Comparison of ENCODE assay signal across 8 cellular contexts in the genomic region with DNA sequence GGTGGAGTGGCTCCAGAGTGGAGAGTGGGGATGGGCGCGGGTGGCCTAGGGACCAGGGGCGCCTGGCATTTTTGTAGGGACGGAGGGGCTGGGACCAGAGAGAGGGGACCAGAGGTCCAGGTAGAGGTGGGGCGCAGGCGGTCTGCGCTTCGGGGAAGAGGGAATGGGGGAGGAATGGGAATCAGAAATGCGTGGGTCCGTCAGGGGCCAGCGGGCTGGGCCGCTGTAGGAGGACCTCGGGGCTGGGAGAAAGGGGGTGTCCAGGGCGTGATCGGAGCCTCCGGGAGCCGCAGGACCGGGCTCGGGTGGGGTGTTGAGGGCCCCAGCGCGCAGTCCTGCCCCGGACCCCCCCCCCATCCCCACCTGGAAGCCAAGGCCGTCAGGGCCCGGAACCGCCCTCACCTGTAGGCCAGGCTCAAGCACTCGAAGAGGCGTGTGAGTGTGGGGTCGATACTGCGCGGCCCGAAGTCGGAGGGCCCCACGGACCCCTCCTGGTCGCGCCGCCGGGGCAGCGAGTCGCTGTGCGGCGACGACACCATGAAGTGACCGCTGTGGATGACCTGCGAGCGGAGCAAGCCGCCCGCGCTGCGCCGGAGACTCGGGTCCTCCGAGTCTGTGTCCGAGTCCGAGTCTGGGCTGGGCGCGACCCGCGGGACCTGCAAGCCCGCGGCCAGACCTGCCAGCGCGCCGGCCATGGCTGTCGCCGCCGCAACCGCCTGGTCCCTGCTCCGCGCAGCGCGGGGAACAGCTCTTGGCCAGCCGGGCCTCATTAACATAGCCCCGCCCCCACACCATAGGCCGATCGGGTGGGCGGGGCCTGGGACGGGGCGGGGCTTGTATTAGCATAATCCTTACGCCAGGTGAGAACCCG. TPM values are rescaled to one million over a fixed set of nuclear protein-coding genes. Genes with fewer than 3 reads are reported as not detected.
DNase-seq lines count a peak whose midpoint lies in the region; ATAC-seq lines count a peak whose summit lies in the region.

A gene with protein sequence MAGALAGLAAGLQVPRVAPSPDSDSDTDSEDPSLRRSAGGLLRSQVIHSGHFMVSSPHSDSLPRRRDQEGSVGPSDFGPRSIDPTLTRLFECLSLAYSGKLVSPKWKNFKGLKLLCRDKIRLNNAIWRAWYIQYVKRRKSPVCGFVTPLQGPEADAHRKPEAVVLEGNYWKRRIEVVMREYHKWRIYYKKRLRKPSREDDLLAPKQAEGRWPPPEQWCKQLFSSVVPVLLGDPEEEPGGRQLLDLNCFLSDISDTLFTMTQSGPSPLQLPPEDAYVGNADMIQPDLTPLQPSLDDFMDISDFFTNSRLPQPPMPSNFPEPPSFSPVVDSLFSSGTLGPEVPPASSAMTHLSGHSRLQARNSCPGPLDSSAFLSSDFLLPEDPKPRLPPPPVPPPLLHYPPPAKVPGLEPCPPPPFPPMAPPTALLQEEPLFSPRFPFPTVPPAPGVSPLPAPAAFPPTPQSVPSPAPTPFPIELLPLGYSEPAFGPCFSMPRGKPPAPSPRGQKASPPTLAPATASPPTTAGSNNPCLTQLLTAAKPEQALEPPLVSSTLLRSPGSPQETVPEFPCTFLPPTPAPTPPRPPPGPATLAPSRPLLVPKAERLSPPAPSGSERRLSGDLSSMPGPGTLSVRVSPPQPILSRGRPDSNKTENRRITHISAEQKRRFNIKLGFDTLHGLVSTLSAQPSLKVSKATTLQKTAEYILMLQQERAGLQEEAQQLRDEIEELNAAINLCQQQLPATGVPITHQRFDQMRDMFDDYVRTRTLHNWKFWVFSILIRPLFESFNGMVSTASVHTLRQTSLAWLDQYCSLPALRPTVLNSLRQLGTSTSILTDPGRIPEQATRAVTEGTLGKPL (minus strand): TSS at position 725 of the 871 bp plus-strand sequence. CDS start 30 bp downstream, at position 695.

- H3K27ac ChIP-seq in esophagus (ENCODE audit: low read depth in 2 of 2, low read length in 1 of 2) (no peak within 1 kb of the TSS), mucosa of rectum (ENCODE audit: low read depth in 2 of 2, low read length in 2 of 2) (no peak within 1 kb of the TSS)

- no peaks in the 10 kb centered on the region for H3K9me3 Mint-ChIP-seq in activated T-cell treated with anti-CD3 and anti-CD28 coated beads, Interleukin-2, amount 50 U/mL, for 4 hours

- no peaks in the 10 kb centered on the region for H3K36me3 Mint-ChIP-seq in activated T-cell treated with anti-CD3 and anti-CD28 coated beads, Interleukin-2, amount 50 U/mL, for 4 hours (ENCODE audit: insufficient read depth)

- DNase-seq in NCI-H510A (lab: John Stamatoyannopoulos, UW) (peak; percentile 82), AML-193 (lab: John Stamatoyannopoulos, UW) (no peak)
- peak; percentile 43 for DNase-seq in activated T-cell treated with anti-CD3 and anti-CD28 coated beads, Interleukin-2, amount 50 U/mL, for 4 hours
- peak; percentile 5 to 26 for DNase-seq in stimulated activated CD8-positive, alpha-beta memory T cell treated with anti-CD3 and anti-CD28 coated beads, Interleukin-4, amount 100 ng/mL, for 4 hours (ENCODE audit: low read depth in 2 of 2, low spot score in 1 of 2)

- H3K4me3 Mint-ChIP-seq in activated T-cell treated with anti-CD3 and anti-CD28 coated beads, Interleukin-2, amount 50 U/mL, for 4 hours: peak within 1 kb of the TSS; percentile 37

- peak within 1 kb of the TSS; percentile 56 to 71 for H3K9ac ChIP-seq in mucosa of rectum (ENCODE audit: low read depth in 1 of 2, low read length in 2 of 2)

- H3K9me3 ChIP-seq in esophagus (ENCODE audit: control insufficient read depth in 2 of 2, insufficient read depth in 1 of 2, low read depth in 1 of 2, low read length in 1 of 2) (no peaks in the 10 kb centered on the region), mucosa of rectum (ENCODE audit: control insufficient read depth in 2 of 2, low read length in 2 of 2) (no peaks in the 10 kb centered on the region)

- H3K4me3 ChIP-seq in esophagus (ENCODE audit: low read depth in 1 of 2, low read length in 2 of 2) (peak within 1 kb of the TSS; percentile 20 to 45), mucosa of rectum (ENCODE audit: low read length in 2 of 2) (peak within 1 kb of the TSS; percentile 52 to 61)

- H3K27me3 ChIP-seq in esophagus (ENCODE audit: control insufficient read depth in 1 of 2, insufficient read depth in 2 of 2, low read length in 2 of 2): peaks cover 0 to 13% of the 10 kb centered on the region in 2 donors
- H3K27me3 ChIP-seq in mucosa of rectum (ENCODE audit: control insufficient read depth in 2 of 2, insufficient read depth in 2 of 2, low read length in 2 of 2): peaks cover 24 to 27% of the 10 kb centered on the region in 2 donors

- WGBS in esophagus, 2 donors: 3% methylated on average over 49 to 80 of the region's 80 CpGs

- peaks cover 5% of the 10 kb centered on the region for H3K4me1 Mint-ChIP-seq in activated T-cell treated with anti-CD3 and anti-CD28 coated beads, Interleukin-2, amount 50 U/mL, for 4 hours (ENCODE audit: low read depth)

- no peaks in the 10 kb centered on the region for H3K36me3 ChIP-seq in esophagus (ENCODE audit: control insufficient read depth in 2 of 2, insufficient read depth in 2 of 2, low read length in 1 of 2)
- no peaks in the 10 kb centered on the region for H3K36me3 ChIP-seq in mucosa of rectum (ENCODE audit: control insufficient read depth in 2 of 2, insufficient read depth in 2 of 2, low read length in 2 of 2)

- ATAC-seq in GM19438 (IDR thresholded peaks at IDR 0.05; ENCODE audit: low read depth, unreplicated experiment) (peak; percentile 56), GM21786 (IDR thresholded peaks at IDR 0.05; ENCODE audit: unreplicated experiment) (no peak)
- ATAC-seq in activated T-cell treated with anti-CD3 and anti-CD28 coated beads, Interleukin-2, amount 50 U/mL, for 4 hours: peak; percentile 89

- H3K27me3 Mint-ChIP-seq in activated T-cell treated with anti-CD3 and anti-CD28 coated beads, Interleukin-2, amount 50 U/mL, for 4 hours (ENCODE audit: low read depth): peaks cover 57% of the 10 kb centered on the region

- H3K4me1 ChIP-seq in esophagus (ENCODE audit: control insufficient read depth in 2 of 2, insufficient read depth in 2 of 2, low read length in 1 of 2): peaks cover 0 to 10% of the 10 kb centered on the region in 2 donors
- peaks cover 8 to 12% of the 10 kb centered on the region in 2 donors for H3K4me1 ChIP-seq in mucosa of rectum (ENCODE audit: control insufficient read depth in 2 of 2, insufficient read depth in 2 of 2, low read length in 2 of 2)

RNA-seq across cellular contexts. Expression of the gene that starts here (rescaled TPM):
- total RNA-seq in activated T-cell treated with anti-CD3 and anti-CD28 coated beads, Interleukin-2, amount 50 U/mL, for 4 hours: under 1 TPM; 0.35 to 0.55 (median 0.43) TPM
- polyA plus RNA-seq in esophagus: 1 to 10 TPM; 2.5 to 4.5 TPM

Comparison
In these comparisons a context has a peak if more than half of its experiments do, and no peak if none do; other contexts are left out.
1. Peak in DNase-seq and ATAC-seq in activated T-cell treated with anti-CD3 and anti-CD28 coated beads, Interleukin-2, amount 50 U/mL, for 4 hours; RNA of the gene not detected or under 1 TPM.
2. DNase-seq: peak in NCI-H510A (single experiment) and stimulated activated CD8-positive, alpha-beta memory T cell treated with anti-CD3 and anti-CD28 coated beads, Interleukin-4, amount 100 ng/mL, for 4 hours (2 of 2); none in AML-193 (0 of 2).